ENCODE assay signal across 1 cellular context in the genomic region with DNA sequence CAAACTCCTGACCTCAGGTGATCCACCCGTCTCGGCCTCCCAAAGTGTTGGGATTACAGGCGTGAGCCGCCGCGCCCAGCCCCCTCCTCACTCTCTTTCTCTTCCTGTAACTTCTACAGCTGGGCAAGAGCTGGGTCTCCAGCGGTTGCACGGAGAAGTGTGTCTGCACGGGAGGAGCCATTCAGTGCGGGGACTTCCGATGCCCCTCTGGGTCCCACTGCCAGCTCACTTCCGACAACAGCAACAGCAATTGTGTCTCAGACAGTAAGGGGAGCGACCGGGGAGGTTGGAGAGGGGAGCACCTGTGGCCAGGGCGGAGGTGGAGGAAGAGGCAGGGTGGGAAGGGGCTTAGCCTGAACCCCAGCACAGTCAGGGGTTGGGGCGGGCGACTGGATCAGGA.
TF ChIP-seq lines count a peak whose summit lies in the region.

No MANE protein-coding gene starts in this region.

TF ChIP-seq in IMR-90, 13 proteins besides CTCF, POLR2A, EP300 and RAD21 (continued from another document):
- TF ChIP-seq, protein P1, sequence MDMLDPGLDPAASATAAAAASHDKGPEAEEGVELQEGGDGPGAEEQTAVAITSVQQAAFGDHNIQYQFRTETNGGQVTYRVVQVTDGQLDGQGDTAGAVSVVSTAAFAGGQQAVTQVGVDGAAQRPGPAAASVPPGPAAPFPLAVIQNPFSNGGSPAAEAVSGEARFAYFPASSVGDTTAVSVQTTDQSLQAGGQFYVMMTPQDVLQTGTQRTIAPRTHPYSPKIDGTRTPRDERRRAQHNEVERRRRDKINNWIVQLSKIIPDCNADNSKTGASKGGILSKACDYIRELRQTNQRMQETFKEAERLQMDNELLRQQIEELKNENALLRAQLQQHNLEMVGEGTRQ (IDR thresholded peaks at IDR 0.05; ENCODE audit: low read depth, low read length) = no peak
- no peak for TF ChIP-seq MAFK (IDR thresholded peaks at IDR 0.05; ENCODE audit: low read depth, low read length)
- TF ChIP-seq RFX5 (IDR thresholded peaks at IDR 0.05; ENCODE audit: low read depth, low read length) = no peak
- no peak for TF ChIP-seq CEBPB (IDR thresholded peaks at IDR 0.05; ENCODE audit: low read depth, low read length)
- TF ChIP-seq, protein P2, sequence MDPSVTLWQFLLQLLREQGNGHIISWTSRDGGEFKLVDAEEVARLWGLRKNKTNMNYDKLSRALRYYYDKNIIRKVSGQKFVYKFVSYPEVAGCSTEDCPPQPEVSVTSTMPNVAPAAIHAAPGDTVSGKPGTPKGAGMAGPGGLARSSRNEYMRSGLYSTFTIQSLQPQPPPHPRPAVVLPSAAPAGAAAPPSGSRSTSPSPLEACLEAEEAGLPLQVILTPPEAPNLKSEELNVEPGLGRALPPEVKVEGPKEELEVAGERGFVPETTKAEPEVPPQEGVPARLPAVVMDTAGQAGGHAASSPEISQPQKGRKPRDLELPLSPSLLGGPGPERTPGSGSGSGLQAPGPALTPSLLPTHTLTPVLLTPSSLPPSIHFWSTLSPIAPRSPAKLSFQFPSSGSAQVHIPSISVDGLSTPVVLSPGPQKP (IDR thresholded peaks at IDR 0.05; ENCODE audit: borderline replicate concordance, low read depth, low read length) = no peak
- TF ChIP-seq NFE2L2 (IDR thresholded peaks at IDR 0.05; ENCODE audit: low read depth, low read length) = no peak
- TF ChIP-seq MXI1 (IDR thresholded peaks at IDR 0.05; ENCODE audit: borderline replicate concordance, low read depth, low read length) = no peak
- no peak for TF ChIP-seq CHD1 (IDR thresholded peaks at IDR 0.05; ENCODE audit: low read depth, low read length)
- no peak for TF ChIP-seq MAZ (IDR thresholded peaks at IDR 0.05; ENCODE audit: borderline replicate concordance, low read depth, low read length)
- TF ChIP-seq FOS (IDR thresholded peaks at IDR 0.05; ENCODE audit: low read depth, low read length) = no peak
